13 cellular contexts compared by ENCODE assay signal in genomic region chr9:12813533-12813932, GRCh38. TPM values are rescaled to one million over a fixed set of nuclear protein-coding genes. Genes with fewer than 3 reads are reported as not detected.
A peak's percentile ranks its signal among the peaks of the same experiment; 100 is the strongest.
DNase-seq lines count a peak whose midpoint lies in the region; ATAC-seq and TF ChIP-seq lines count a peak whose summit lies in the region.
"Had no signal": no experiment of that assay in that cellular context is flagged by ENCODE, and none has a peak within 500 bp of the region (broad histone marks: within the 10 kb centered on the region; RNA-seq: fewer than 3 reads in every experiment).

No MANE protein-coding gene starts in this region.

- no peaks in the 10 kb centered on the region for H3K79me2 ChIP-seq in PC-3 (ENCODE audit: low read length)

- TF ChIP-seq CTCF in PC-3 (conservative IDR thresholded peaks at IDR 0.05; ENCODE audit: low read depth, low read length) (no peak), dorsolateral prefrontal cortex (IDR thresholded peaks at IDR 0.05 in 54 of 56, conservative IDR thresholded peaks at IDR 0.05 in 2 of 56; ENCODE audit: low read depth in 1 of 56, partially characterized antibody in 56 of 56) (no peak), type B pancreatic cell (conservative IDR thresholded peaks at IDR 0.05) (no peak)

- H3K27ac Mint-ChIP-seq in type B pancreatic cell = peak overlapping the region; percentile 96
- H3K27ac Mint-ChIP-seq: activated naive CD8-positive, alpha-beta T cell treated with anti-CD3 and anti-CD28 coated beads, Interleukin-2, amount 10 ng/mL, durations not matched to agents 7 days and 5 days had no signal

- H3K9me3 ChIP-seq in PC-3 (ENCODE audit: low read length) (no peaks in the 10 kb centered on the region), mucosa of rectum (ENCODE audit: control insufficient read depth in 2 of 2, low read length in 2 of 2) (no peaks in the 10 kb centered on the region)
- H3K9me3 ChIP-seq: prostate gland, testis had no signal

- no peaks in the 10 kb centered on the region for H3K27me3 ChIP-seq in PC-3 (ENCODE audit: low read length)
- no peaks in the 10 kb centered on the region for H3K27me3 ChIP-seq in dorsolateral prefrontal cortex
- no peaks in the 10 kb centered on the region for H3K27me3 ChIP-seq in mucosa of rectum (ENCODE audit: control insufficient read depth in 2 of 2, insufficient read depth in 2 of 2, low read length in 2 of 2)
- H3K27me3 ChIP-seq: testis had no signal

- H3K9me2 ChIP-seq in PC-3 (replicated peaks; ENCODE audit: low read length) = no peaks in the 10 kb centered on the region

- H3K9me3 Mint-ChIP-seq in type B pancreatic cell = peaks cover 7% of the 10 kb centered on the region

- POLR2A ChIA-PET in PC-3 (lab: Charles Lee; ENCODE audit: unreplicated experiment) = no interaction called here

- H3K36me3 ChIP-seq in PC-3 (ENCODE audit: low read depth, low read length) (no peaks in the 10 kb centered on the region), mucosa of rectum (ENCODE audit: control insufficient read depth in 2 of 2, insufficient read depth in 2 of 2, low read length in 2 of 2) (no peaks in the 10 kb centered on the region)
- H3K36me3 ChIP-seq: prostate gland had no signal

- peak overlapping the region; percentile 100 for H3K27ac ChIP-seq in PC-3 (ENCODE audit: low read length)
- H3K27ac ChIP-seq in dorsolateral prefrontal cortex = peak overlapping the region in 30 of 59 donors; percentile 49 to 89 (median 80)
- peak overlapping the region; percentile 75 to 84 for H3K27ac ChIP-seq in mucosa of rectum (ENCODE audit: low read depth in 2 of 2, low read length in 2 of 2)
- H3K27ac ChIP-seq: HL-60, testis had no signal

- BruUV-seq in PC-3 (replicated peaks; lab: Mats Ljungman, UMichigan) = TSS peak; percentile 69

- peak overlapping the region; percentile 79 for H3K9ac ChIP-seq in PC-3 (ENCODE audit: low read length)
- peak overlapping the region in 1 of 2 donors; percentile 32 for H3K9ac ChIP-seq in mucosa of rectum (ENCODE audit: low read depth in 1 of 2, low read length in 2 of 2)

- H3K4me1 Mint-ChIP-seq in type B pancreatic cell (ENCODE audit: unreplicated experiment) = peaks cover 31% of the 10 kb centered on the region
- H3K4me1 Mint-ChIP-seq: activated naive CD8-positive, alpha-beta T cell treated with anti-CD3 and anti-CD28 coated beads, Interleukin-2, amount 10 ng/mL, durations not matched to agents 7 days and 5 days had no signal

- peak overlapping the region; percentile 75 for H3K4me2 ChIP-seq in PC-3 (ENCODE audit: low read length)

- CTCF ChIA-PET in PC-3 (lab: Charles Lee) = no interaction called here

- DNase-seq in PC-3 = no peak
- DNase-seq in dorsolateral prefrontal cortex = no peak
- no peak for DNase-seq in type B pancreatic cell (ENCODE audit: extremely low spot score, unreplicated experiment)
- no peak for DNase-seq in NCI-H524 (lab: John Stamatoyannopoulos, UW)
- DNase-seq in activated CD4-positive, alpha-beta T cell treated with anti-CD3 and anti-CD28 coated beads for 1 hour = no peak
- DNase-seq: activated naive CD8-positive, alpha-beta T cell treated with anti-CD3 and anti-CD28 coated beads, Interleukin-2, amount 10 ng/mL, durations not matched to agents 7 days and 5 days; effector CD4-positive, alpha-beta T cell; testis had no signal

- H2AFZ ChIP-seq in PC-3 (ENCODE audit: low read length) = no peak overlapping the region

- no peaks in the 10 kb centered on the region for H3K27me3 Mint-ChIP-seq in type B pancreatic cell
- H3K27me3 Mint-ChIP-seq: activated naive CD8-positive, alpha-beta T cell treated with anti-CD3 and anti-CD28 coated beads, Interleukin-2, amount 10 ng/mL, durations not matched to agents 7 days and 5 days had no signal

- peaks cover 58% of the 10 kb centered on the region for H3K4me1 ChIP-seq in PC-3 (ENCODE audit: insufficient read depth, low read length)
- peaks cover 25 to 42% of the 10 kb centered on the region in 2 donors for H3K4me1 ChIP-seq in mucosa of rectum (ENCODE audit: control insufficient read depth in 2 of 2, insufficient read depth in 2 of 2, low read length in 2 of 2)
- H3K4me1 ChIP-seq: prostate gland, testis had no signal

- no peaks in the 10 kb centered on the region for H4K20me1 ChIP-seq in PC-3 (ENCODE audit: low read length)

- no peaks in the 10 kb centered on the region for H3F3A ChIP-seq in PC-3 (ENCODE audit: low read length, unreplicated experiment)

- H3K36me3 Mint-ChIP-seq in type B pancreatic cell = peaks cover 10% of the 10 kb centered on the region
- H3K36me3 Mint-ChIP-seq: activated naive CD8-positive, alpha-beta T cell treated with anti-CD3 and anti-CD28 coated beads, Interleukin-2, amount 10 ng/mL, durations not matched to agents 7 days and 5 days had no signal

- no peak overlapping the region for H3K4me3 Mint-ChIP-seq in type B pancreatic cell
- H3K4me3 Mint-ChIP-seq: activated naive CD8-positive, alpha-beta T cell treated with anti-CD3 and anti-CD28 coated beads, Interleukin-2, amount 10 ng/mL, durations not matched to agents 7 days and 5 days had no signal

- H3K4me3 ChIP-seq in PC-3 (ENCODE audit: low read length) (peak overlapping the region; percentile 34; the same call in 1 of the 2 replicates), dorsolateral prefrontal cortex (peak overlapping the region in 19 of 59 donors; percentile 10 to 59 (median 38)), mucosa of rectum (ENCODE audit: low read length in 2 of 2) (peak overlapping the region in 1 of 2 donors; percentile 53)
- H3K4me3 ChIP-seq: prostate gland, testis had no signal

- intact Hi-C loops in PC-3 (cut with micrococcal nuclease) (no loop called here), dorsolateral prefrontal cortex (cut with DNase I) (no loop called here)

- ATAC-seq in PC-3 (no peak), GM21717 (IDR thresholded peaks at IDR 0.05; ENCODE audit: unreplicated experiment) (no peak)

RNA-seq across cellular contexts. Expression of gene LURAP1L, which starts 38.7 kb away (rescaled TPM):
- total RNA-seq in PC-3 (2014; rRNA removed) = 16.4 and 16.9 TPM in 2 replicates
- total RNA-seq in dorsolateral prefrontal cortex = 10 to 100 TPM in 58 of 120 experiments, 1 to 10 TPM in 62; 2.9 to 37.9 (median 9.8) TPM
- 8.7 and 15.9 TPM in 2 replicates for total RNA-seq in type B pancreatic cell (ENCODE audit: low replicate concordance)
- total RNA-seq: activated CD8-positive, alpha-beta memory T cell treated with anti-CD3 and anti-CD28 coated beads for 36 hours; activated naive CD8-positive, alpha-beta T cell treated with anti-CD3 and anti-CD28 coated beads, Interleukin-2, amount 10 ng/mL, durations not matched to agents 7 days and 5 days had no signal
